ENCODE assay signal across 1 cellular context in the genomic region with DNA sequence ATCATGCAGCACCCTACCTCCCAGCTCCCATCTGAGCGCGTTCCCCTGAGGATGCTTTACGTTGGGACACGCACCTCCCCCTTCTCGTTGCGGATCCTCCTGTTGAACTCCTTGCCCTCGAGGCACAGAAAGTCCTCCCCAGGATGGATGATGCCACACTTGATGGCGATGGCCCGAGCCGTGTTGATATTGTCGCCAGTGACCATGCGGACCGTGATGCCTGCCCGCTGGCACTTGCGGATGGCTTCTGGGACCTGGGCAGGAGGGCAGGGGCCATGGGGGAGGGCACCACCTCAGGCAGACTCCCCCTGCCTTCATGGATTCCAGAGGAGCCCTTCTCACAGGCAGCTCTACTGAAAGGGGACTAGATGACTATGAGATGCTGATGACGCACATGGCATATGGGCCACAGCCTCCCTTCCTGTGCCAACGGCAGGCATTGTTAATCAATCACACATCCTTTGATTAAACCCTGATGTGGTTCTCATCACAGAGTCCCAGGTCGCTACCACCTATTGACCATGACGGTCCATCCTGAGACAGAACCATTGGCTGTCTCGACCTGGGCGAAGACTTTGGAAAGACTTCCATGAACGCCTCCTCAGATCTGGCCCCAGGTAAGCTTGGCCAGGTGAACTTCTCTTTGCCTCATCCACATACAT.
TF ChIP-seq lines count a peak whose summit lies in the region.

No MANE protein-coding gene starts in this region.

TF ChIP-seq in K562, 482 proteins besides CTCF, POLR2A, EP300 and RAD21:
- TF ChIP-seq TCF7 (IDR thresholded peaks at IDR 0.05; ENCODE audit: borderline replicate concordance) = no peak
- TF ChIP-seq MLLT1 (IDR thresholded peaks at IDR 0.05) = 0 out of 4 replicates have a peak, but pooled peaks of 1 of the 2 experiments have one; percentile 30
- TF ChIP-seq HDAC3 (IDR thresholded peaks at IDR 0.05; ENCODE audit: borderline replicate concordance, partially characterized antibody) = no peak
- peak; percentile 84 for TF ChIP-seq ZBTB17 (CRISPR knock-in tag; IDR thresholded peaks at IDR 0.05)
